Comparison of ENCODE assay signal across 8 cellular contexts in genomic region chr19:6278740-6279619, GRCh38. TPM values are rescaled to one million over a fixed set of nuclear protein-coding genes. Genes with fewer than 3 reads are reported as not detected.
A peak's percentile ranks its signal among the peaks of the same experiment; 100 is the strongest.
DNase-seq lines count a peak whose midpoint lies in the region; ATAC-seq and TF ChIP-seq lines count a peak whose summit lies in the region.

No MANE protein-coding gene starts in this region.

- H3K4me3 ChIP-seq in fibroblast of the aortic adventitia (ENCODE audit: low read depth, low read length): peak overlapping the region; percentile 87

- no peaks in the 10 kb centered on the region; the same call in 1 of the 2 replicates for H3K36me3 Mint-ChIP-seq in WTC11

- CTCF ChIA-PET in WTC11 (lab: Charles Lee): interaction anchor here (0.8 to 1.4 kb wide), 5 partner anchors 18 to 231 kb away, joined by 4 to 15 read pairs (median 4); no protein-coding TSS in a partner anchor

- peaks cover 22% of the 10 kb centered on the region for H3K9me3 Mint-ChIP-seq in WTC11

- POLR2A ChIA-PET in WTC11 (lab: Charles Lee): no interaction called here

- no peak for ATAC-seq in WTC11
- ATAC-seq in sciatic nerve: no peak

- peak overlapping the region; percentile 86 for H3K4me3 Mint-ChIP-seq in WTC11

- peaks cover 16% of the 10 kb centered on the region for H3K27me3 Mint-ChIP-seq in WTC11 (ENCODE audit: low read depth)

- DNase-seq in activated CD8-positive, alpha-beta memory T cell treated with anti-CD3 and anti-CD28 coated beads for 24 hours: peak; percentile 70
- no peak for DNase-seq in activated CD8-positive, alpha-beta memory T cell treated with anti-CD3 and anti-CD28 coated beads, Interleukin-2, amount 50 U/mL, for 4 hours
- DNase-seq in WTC11 (ENCODE audit: low spot score) (no peak), fibroblast of the aortic adventitia (ENCODE audit: low read depth) (no peak), sciatic nerve (ENCODE audit: low spot score) (peak; percentile 70), COLO829 (ENCODE audit: low spot score) (no peak), posterior vena cava (ENCODE audit: low spot score) (no peak), dermis blood vessel endothelial cell (no peak)

- peaks cover 47% of the 10 kb centered on the region for H3K4me1 Mint-ChIP-seq in WTC11

- TF ChIP-seq CTCF in WTC11 (IDR thresholded peaks at IDR 0.05) (no peak), fibroblast of the aortic adventitia (IDR thresholded peaks at IDR 0.05; ENCODE audit: insufficient read depth, low read length) (no peak)

- peak overlapping the region; percentile 83 for H3K27ac Mint-ChIP-seq in WTC11

- intact Hi-C loops in sciatic nerve (cut with DNase I) (loop anchor here (5.0 kb wide), 1 partner anchor 57 kb away; no protein-coding TSS in a partner anchor), posterior vena cava (cut with DNase I) (no loop called here)

TF ChIP-seq in WTC11, 78 proteins besides CTCF, POLR2A, EP300 and RAD21:
- no peak for TF ChIP-seq NFATC4 (CRISPR knock-in tag; IDR thresholded peaks at IDR 0.05)
- TF ChIP-seq PRDM15 (CRISPR knock-in tag; IDR thresholded peaks at IDR 0.05): no peak
- TF ChIP-seq ZNF232 (CRISPR knock-in tag; IDR thresholded peaks at IDR 0.05): no peak
- no peak for TF ChIP-seq E2F5 (CRISPR knock-in tag; IDR thresholded peaks at IDR 0.05)
- no peak for TF ChIP-seq FOXJ3 (CRISPR knock-in tag; IDR thresholded peaks at IDR 0.05; ENCODE audit: borderline replicate concordance)
- TF ChIP-seq, protein P1, sequence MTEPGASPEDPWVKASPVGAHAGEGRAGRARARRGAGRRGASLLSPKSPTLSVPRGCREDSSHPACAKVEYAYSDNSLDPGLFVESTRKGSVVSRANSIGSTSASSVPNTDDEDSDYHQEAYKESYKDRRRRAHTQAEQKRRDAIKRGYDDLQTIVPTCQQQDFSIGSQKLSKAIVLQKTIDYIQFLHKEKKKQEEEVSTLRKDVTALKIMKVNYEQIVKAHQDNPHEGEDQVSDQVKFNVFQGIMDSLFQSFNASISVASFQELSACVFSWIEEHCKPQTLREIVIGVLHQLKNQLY (CRISPR knock-in tag; IDR thresholded peaks at IDR 0.05): no peak
- TF ChIP-seq, protein P2, sequence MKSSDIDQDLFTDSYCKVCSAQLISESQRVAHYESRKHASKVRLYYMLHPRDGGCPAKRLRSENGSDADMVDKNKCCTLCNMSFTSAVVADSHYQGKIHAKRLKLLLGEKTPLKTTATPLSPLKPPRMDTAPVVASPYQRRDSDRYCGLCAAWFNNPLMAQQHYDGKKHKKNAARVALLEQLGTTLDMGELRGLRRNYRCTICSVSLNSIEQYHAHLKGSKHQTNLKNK (CRISPR knock-in tag; IDR thresholded peaks at IDR 0.05): no peak
- no peak for TF ChIP-seq E2F1 (CRISPR knock-in tag; IDR thresholded peaks at IDR 0.05)

RNA-seq across cellular contexts. Expression of gene MLLT1, which starts 0.8 kb away (rescaled TPM):
- total RNA-seq in WTC11 (2021) (49.9 to 58.2 TPM (median 50.2 TPM) in 3 replicates), fibroblast of the aortic adventitia (ENCODE audit: low replicate concordance) (7.8 and 16.6 TPM in 2 replicates), sciatic nerve (72.5 TPM), posterior vena cava (10 to 100 TPM; 49.2 to 52.0 TPM), dermis blood vessel endothelial cell (5.1 and 13.2 TPM in 2 replicates)

RNA-seq across cellular contexts. Expression of gene ACER1, which starts 54.4 kb away (rescaled TPM):
- not detected in 3 replicates for total RNA-seq in WTC11 (2021)
- not detected in 2 replicates for total RNA-seq in fibroblast of the aortic adventitia (ENCODE audit: low replicate concordance)
- total RNA-seq in sciatic nerve: not detected
- total RNA-seq in posterior vena cava: not detected
- not detected in 2 replicates for total RNA-seq in dermis blood vessel endothelial cell

Comparison
In these comparisons a context has a peak if more than half of its experiments do, and no peak if none do; other contexts are left out.
1. DNase-seq: peak in activated CD8-positive, alpha-beta memory T cell treated with anti-CD3 and anti-CD28 coated beads for 24 hours (single experiment) and sciatic nerve (single experiment); none in activated CD8-positive, alpha-beta memory T cell treated with anti-CD3 and anti-CD28 coated beads, Interleukin-2, amount 50 U/mL, for 4 hours (single experiment), WTC11 (single experiment), fibroblast of the aortic adventitia (single experiment), COLO829 (single experiment), posterior vena cava (single experiment) and dermis blood vessel endothelial cell (single experiment).